8 cellular contexts compared by ENCODE assay signal in the genomic region with DNA sequence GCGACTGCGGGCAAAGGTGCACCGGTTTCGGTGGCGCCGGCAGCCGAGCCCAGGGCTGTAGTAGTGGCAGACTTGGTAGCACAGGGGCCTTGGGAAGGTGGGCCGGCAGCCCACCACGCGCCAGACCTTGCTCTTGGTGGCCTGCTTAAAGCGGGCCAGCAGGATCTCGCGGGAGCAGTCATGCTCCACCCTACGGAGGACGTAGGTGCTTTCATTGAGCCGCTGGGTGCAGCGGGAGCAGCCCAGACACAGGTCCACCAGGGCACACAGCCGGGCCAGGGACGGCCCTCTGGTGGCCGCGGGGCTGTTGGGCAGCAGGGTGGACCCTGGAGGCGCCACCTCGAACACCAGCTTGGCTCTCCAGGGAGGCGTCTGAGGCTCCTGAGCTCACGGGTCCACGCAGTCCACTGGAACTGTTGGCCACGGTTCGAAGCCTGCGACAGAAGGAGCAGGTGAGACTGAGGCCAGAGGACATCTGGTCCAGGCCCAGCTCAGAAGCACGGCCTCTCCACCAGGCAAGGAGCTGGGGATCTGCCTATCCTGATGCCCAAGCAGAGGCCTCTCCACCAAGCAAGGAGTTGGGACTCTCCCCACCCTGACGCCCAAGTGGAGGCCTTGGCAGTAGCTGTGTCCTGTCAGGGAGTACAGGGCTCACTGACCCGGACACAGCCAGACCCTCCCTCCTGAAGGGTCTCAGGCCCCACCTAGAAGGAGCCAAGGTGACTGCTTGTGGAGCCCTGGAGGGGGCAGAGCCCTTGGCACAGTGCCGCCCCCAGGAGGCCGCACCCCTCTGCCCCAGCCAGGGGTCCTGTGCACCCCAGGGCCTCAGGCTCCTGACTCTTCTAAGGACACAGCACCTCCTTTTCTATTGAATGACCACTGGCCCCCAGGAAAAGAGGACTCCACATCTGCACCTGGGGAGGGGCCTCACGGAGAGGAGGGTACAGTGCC. TPM values are rescaled to one million over a fixed set of nuclear protein-coding genes. Genes with fewer than 3 reads are reported as not detected.
A peak's percentile ranks its signal among the peaks of the same experiment; 100 is the strongest.
DNase-seq lines count a peak whose midpoint lies in the region; ATAC-seq and TF ChIP-seq lines count a peak whose summit lies in the region.

No MANE protein-coding gene starts in this region.

- no peaks in the 10 kb centered on the region for H3K9me3 ChIP-seq in mesodermal cell (ENCODE audit: control insufficient read depth, low read length)

- H3K4me3 ChIP-seq in ACC112 (ENCODE audit: low read depth, low read length) (peak overlapping the region; percentile 91), brain microvascular endothelial cell (ENCODE audit: low read depth, low read length) (peak overlapping the region; percentile 75), mesodermal cell (ENCODE audit: extremely low read depth, insufficient read depth, low read length, poor library complexity, severe bottlenecking) (peak overlapping the region; percentile 49)

- H3K36me3 ChIP-seq in ACC112 (ENCODE audit: insufficient read depth, low read length) = peaks cover 14% of the 10 kb centered on the region; the same call in 1 of the 2 replicates
- no peaks in the 10 kb centered on the region for H3K36me3 ChIP-seq in brain microvascular endothelial cell (replicated peaks)
- no peaks in the 10 kb centered on the region for H3K36me3 ChIP-seq in mesodermal cell (ENCODE audit: control insufficient read depth, insufficient read depth, low read length)

- no peaks in the 10 kb centered on the region; the same call in 1 of the 2 replicates for H3K27me3 Mint-ChIP-seq in HFFc6 (ENCODE audit: insufficient read depth)

- peak; percentile 53 for TF ChIP-seq CTCF in HFFc6 (IDR thresholded peaks at IDR 0.05)
- TF ChIP-seq CTCF in brain microvascular endothelial cell (IDR thresholded peaks at IDR 0.05; ENCODE audit: low read depth, low read length, missing control alignments) = peak; percentile 42

- H2AFZ ChIP-seq in ACC112 (ENCODE audit: low read length, unreplicated experiment) = no peak overlapping the region

- peak overlapping the region; percentile 88 for H3K4me3 Mint-ChIP-seq in HFFc6

- in situ Hi-C loops in brain microvascular endothelial cell (cut with HindIII; ENCODE audit: low pct_ligation_motif_present, low sequenced_read_pairs) = no loop called here

- H3K4me1 ChIP-seq in ACC112 (ENCODE audit: control insufficient read depth, insufficient read depth, low read length, unreplicated experiment) (peaks cover 19% of the 10 kb centered on the region), mesodermal cell (ENCODE audit: control insufficient read depth, insufficient read depth, low read length, poor library complexity, severe bottlenecking) (no peaks in the 10 kb centered on the region)

- no peaks in the 10 kb centered on the region for H3K36me3 Mint-ChIP-seq in HFFc6 (ENCODE audit: low read depth)

- 94% methylated on average over 32 to 34 of the region's 35 CpGs for WGBS in mesodermal cell (ENCODE audit: insufficient coverage in 2 of 2), 2 experiments

- H3K9me3 Mint-ChIP-seq in HFFc6 = no peaks in the 10 kb centered on the region

- DNase-seq in HFFc6 (no peak), brain microvascular endothelial cell (no peak), C1 segment of cervical spinal cord (lab: John Stamatoyannopoulos, UW) (no peak)

- no peak for ATAC-seq in GM18907 (IDR thresholded peaks at IDR 0.05; ENCODE audit: unreplicated experiment)
- ATAC-seq in GM18858 (IDR thresholded peaks at IDR 0.05; ENCODE audit: unreplicated experiment) = no peak
- ATAC-seq in GM21786 (IDR thresholded peaks at IDR 0.05; ENCODE audit: unreplicated experiment) = no peak

- H3K27ac ChIP-seq in ACC112 (ENCODE audit: low read depth, low read length) (peak overlapping the region; percentile 74), brain microvascular endothelial cell (no peak overlapping the region), mesodermal cell (ENCODE audit: low read depth, low read length, severe bottlenecking) (no peak overlapping the region)

- peaks cover 26% of the 10 kb centered on the region for H3K79me2 ChIP-seq in ACC112 (ENCODE audit: control insufficient read depth, insufficient read depth, low read length, unreplicated experiment)

- H3K27me3 ChIP-seq in ACC112 (ENCODE audit: insufficient read depth, low read length) = no peaks in the 10 kb centered on the region
- no peaks in the 10 kb centered on the region for H3K27me3 ChIP-seq in brain microvascular endothelial cell (replicated peaks)

- H3K27ac Mint-ChIP-seq in HFFc6 = peak overlapping the region; percentile 73

- peaks cover 17% of the 10 kb centered on the region for H3K4me1 Mint-ChIP-seq in HFFc6 (ENCODE audit: low read depth)

RNA-seq across cellular contexts. Expression of gene HELZ2, which starts 1.0 kb away (rescaled TPM):
- 10 to 100 TPM; 14.7 to 20.4 (median 16.5) TPM for total RNA-seq in HFFc6 (2021; fragmentation: NEBNext Ultra II Directional; extraction: Animal tissue kit (Norgen Biotek cat#: 25700))
- 21.1 TPM for polyA plus RNA-seq in mesodermal cell (2013, experiment 1 of 2)
- polyA plus RNA-seq in mesodermal cell (2013, experiment 2 of 2) = 14.2 TPM

RNA-seq across cellular contexts. Expression of gene FNDC11, which starts 19.1 kb away (rescaled TPM):
- not detected for total RNA-seq in HFFc6 (2021; fragmentation: NEBNext Ultra II Directional; extraction: Animal tissue kit (Norgen Biotek cat#: 25700))
- polyA plus RNA-seq in mesodermal cell (2013, experiment 1 of 2) = 3.6 TPM
- 4.1 TPM for polyA plus RNA-seq in mesodermal cell (2013, experiment 2 of 2)

RNA-seq across cellular contexts. Expression of gene SRMS, which starts 25.5 kb away (rescaled TPM):
- not detected for total RNA-seq in HFFc6 (2021; fragmentation: NEBNext Ultra II Directional; extraction: Animal tissue kit (Norgen Biotek cat#: 25700))
- polyA plus RNA-seq in mesodermal cell (2013, experiment 1 of 2) = not detected
- not detected for polyA plus RNA-seq in mesodermal cell (2013, experiment 2 of 2)

RNA-seq across cellular contexts. Expression of gene PTK6, which starts 35.9 kb away (rescaled TPM):
- under 1 TPM in 2 of 6 experiments, not detected in 4; 0.07 TPM for total RNA-seq in HFFc6 (2021; fragmentation: NEBNext Ultra II Directional; extraction: Animal tissue kit (Norgen Biotek cat#: 25700))
- polyA plus RNA-seq in mesodermal cell (2013, experiment 1 of 2) = not detected
- polyA plus RNA-seq in mesodermal cell (2013, experiment 2 of 2) = not detected

RNA-seq across cellular contexts. Expression of gene PPDPF, which starts 52.5 kb away (rescaled TPM):
- 100 to 1,000 TPM; 388 to 518 (median 443) TPM for total RNA-seq in HFFc6 (2021; fragmentation: NEBNext Ultra II Directional; extraction: Animal tissue kit (Norgen Biotek cat#: 25700))
- 264 TPM for polyA plus RNA-seq in mesodermal cell (2013, experiment 1 of 2)
- 214 TPM for polyA plus RNA-seq in mesodermal cell (2013, experiment 2 of 2)
